Comparison of ENCODE assay signal across 8 cellular contexts in the genomic region with DNA sequence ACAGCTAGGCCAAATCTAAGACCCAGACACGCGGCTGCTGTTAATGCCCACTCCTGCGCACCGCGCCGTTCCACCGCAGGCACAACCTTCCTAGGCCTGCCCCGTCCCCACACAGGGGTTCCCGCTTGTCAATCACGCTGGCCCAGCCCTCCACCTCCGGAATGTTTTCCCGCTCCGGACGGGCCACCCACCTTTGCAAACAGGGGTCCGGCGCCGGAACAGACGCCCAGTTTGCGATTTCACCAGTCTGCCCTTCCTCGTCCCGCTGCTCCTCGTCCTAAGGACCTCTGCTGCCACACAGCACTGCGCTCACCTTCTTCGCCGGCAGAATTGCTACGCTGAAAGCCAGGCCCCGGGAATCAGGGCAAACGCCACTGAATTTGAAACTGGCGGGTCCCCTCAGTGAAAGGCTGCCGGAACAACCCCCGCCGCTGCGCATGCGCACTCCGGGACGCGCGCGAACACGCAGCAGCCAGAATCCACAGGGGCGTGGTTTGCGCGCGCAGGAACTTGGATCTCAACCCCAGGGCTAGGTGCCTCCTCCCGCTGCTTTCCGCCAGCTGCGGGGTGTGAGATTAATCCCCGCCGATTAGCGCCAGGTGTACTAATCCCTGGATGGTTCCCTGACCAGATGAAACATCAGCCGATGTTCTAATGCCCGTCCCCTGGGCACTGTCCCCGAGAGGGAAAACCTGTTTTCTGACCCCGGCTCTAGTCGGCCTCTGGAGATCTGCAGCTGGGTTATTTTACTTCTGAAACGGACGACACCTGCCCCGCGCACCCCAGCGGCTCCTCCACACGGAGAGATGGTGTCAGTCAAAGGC.
DNase-seq lines count a peak whose midpoint lies in the region; ATAC-seq, FAIRE-seq and TF ChIP-seq lines count a peak whose summit lies in the region.
"Not testable (repeated sequence)": the region's sequence is repeated elsewhere in the genome, so short reads cannot be mapped to it uniquely, and the experiment has no call there.

No MANE protein-coding gene starts in this region.

- H3K27ac ChIP-seq in endodermal cell (ENCODE audit: low read depth, low read length), result not testable (repeated sequence)

- H3K4me3 Mint-ChIP-seq in endodermal cell, result peak overlapping the region; percentile 85
- H3K4me3 Mint-ChIP-seq in mesothelial cell of epicardium, result peak overlapping the region; percentile 98

- TF ChIP-seq CTCF in endodermal cell (conservative IDR thresholded peaks at IDR 0.05); mesothelial cell of epicardium (IDR thresholded peaks at IDR 0.05; ENCODE audit: unreplicated experiment): not testable (repeated sequence)

- H3K4me3 ChIP-seq in endodermal cell (ENCODE audit: low read length), result peak overlapping the region; percentile 81

- WGBS in endodermal cell (ENCODE audit: insufficient coverage in 1 of 2, insufficient read length in 1 of 2), 2 experiments, result 1% methylated on average over 31 to 58 of the region's 61 CpGs

- DNase-seq in Caki2 (ENCODE audit: low read depth), result peak; percentile 88
- DNase-seq in HTR-8/SVneo (ENCODE audit: insufficient read length, low spot score), result peak; percentile 67
- peak; percentile 83 to 87 for DNase-seq in NOMO-1 (lab: John Stamatoyannopoulos, UW; ENCODE audit: unreplicated experiment in 2 of 2)
- DNase-seq in activated CD8-positive, alpha-beta memory T cell treated with anti-CD3 and anti-CD28 coated beads for 48 hours (ENCODE audit: low read depth in 2 of 3, low spot score in 2 of 3), result peak; percentile 81 to 90 (median 84)
- peak; percentile 96 for DNase-seq in endodermal cell
- peak; percentile 72 to 92 for DNase-seq in mesothelial cell of epicardium (ENCODE audit: low spot score in 2 of 2, unreplicated experiment in 2 of 2)
- DNase-seq in stimulated activated CD8-positive, alpha-beta memory T cell treated with anti-CD3 and anti-CD28 coated beads, Interleukin-15, amount 100 ng/mL, for 1 hour (ENCODE audit: low read depth), result peak; percentile 81

- ATAC-seq in GM21381 (IDR thresholded peaks at IDR 0.05; ENCODE audit: unreplicated experiment), result peak; percentile 64

- peak overlapping the region; percentile 98 for H3K27ac Mint-ChIP-seq in endodermal cell
- H3K27ac Mint-ChIP-seq in mesothelial cell of epicardium, result peak overlapping the region; percentile 95

- peaks cover 10% of the 10 kb centered on the region for H3K27me3 Mint-ChIP-seq in endodermal cell (ENCODE audit: insufficient read depth)
- H3K27me3 Mint-ChIP-seq in mesothelial cell of epicardium (ENCODE audit: low read depth), result not testable (repeated sequence)

- not testable (repeated sequence) for H3K4me1 ChIP-seq in endodermal cell (ENCODE audit: control insufficient read depth, insufficient read depth, low read length)

- not testable (repeated sequence) for H3K36me3 Mint-ChIP-seq in endodermal cell (ENCODE audit: low read depth); mesothelial cell of epicardium

- FAIRE-seq in HTR-8/SVneo (lab: Jason Lieb, UNC), result not testable (repeated sequence)

- H3K9me3 Mint-ChIP-seq in endodermal cell, mesothelial cell of epicardium: not testable (repeated sequence)

- H3K9me3 ChIP-seq in endodermal cell (ENCODE audit: control insufficient read depth, low read length), result not testable (repeated sequence)

- not testable (repeated sequence) for H3K27me3 ChIP-seq in endodermal cell (ENCODE audit: control insufficient read depth, insufficient read depth, low read length, poor library complexity, severe bottlenecking)

- not testable (repeated sequence) for H3K4me1 Mint-ChIP-seq in endodermal cell
- H3K4me1 Mint-ChIP-seq in mesothelial cell of epicardium, result peaks cover 13% of the 10 kb centered on the region

- H3K36me3 ChIP-seq in endodermal cell (ENCODE audit: control insufficient read depth, insufficient read depth, low read length), result not testable (repeated sequence)

- H3K9ac ChIP-seq in endodermal cell (ENCODE audit: extremely low read depth, low read length, poor library complexity, severe bottlenecking), result peak overlapping the region; percentile 47

- in situ Hi-C loops in Caki2 (cut with HindIII; ENCODE audit: low pct_unique_long_range_greater_than_20kb, low sequenced_read_pairs), result not testable (repeated sequence)
